1 cellular context compared by ENCODE assay signal in the genomic region with DNA sequence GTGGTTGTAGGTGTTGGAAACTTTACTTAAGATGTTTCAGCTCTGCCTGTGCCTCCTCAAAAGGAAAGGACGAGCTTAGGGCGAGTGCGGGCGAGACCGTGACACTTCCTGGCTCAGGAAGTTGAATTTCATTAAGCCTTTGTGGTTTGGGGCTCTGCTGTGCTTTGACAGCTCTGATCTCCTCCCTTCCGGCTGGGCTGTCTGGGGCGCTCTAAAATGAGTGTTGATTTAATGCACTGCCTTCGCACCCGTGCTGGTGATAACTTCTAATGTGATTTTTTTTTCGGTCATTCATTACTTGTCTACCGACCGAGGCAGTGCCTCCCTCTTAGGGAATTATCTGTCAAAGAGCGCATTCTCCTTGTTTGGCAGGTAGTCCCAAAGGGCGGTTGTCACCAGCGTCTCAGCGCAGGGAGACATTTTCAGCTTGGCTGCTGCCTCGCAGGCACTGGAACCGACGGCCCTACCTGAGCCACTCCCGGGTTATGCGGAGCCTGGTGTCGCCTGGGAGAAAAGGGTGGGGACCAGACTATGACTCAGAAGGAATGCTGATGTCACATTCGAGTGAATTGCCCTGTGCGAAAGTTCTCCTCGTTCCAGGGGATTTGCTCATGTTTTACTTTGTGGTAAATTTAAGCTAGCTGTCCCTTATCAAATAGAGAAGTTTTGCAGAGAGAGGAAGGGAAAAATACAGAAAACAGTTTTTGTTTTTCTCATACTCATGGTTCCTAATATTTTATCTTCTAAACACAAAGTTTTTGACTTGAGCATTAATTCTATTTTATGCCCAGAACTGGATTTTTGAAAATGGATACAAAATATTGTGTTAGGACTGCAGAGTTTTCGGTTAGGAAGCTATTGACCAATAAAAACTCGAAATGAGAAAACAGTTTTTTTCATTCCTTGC.
TF ChIP-seq lines count a peak whose summit lies in the region.

No MANE protein-coding gene starts in this region.

TF ChIP-seq in K562, 482 proteins besides CTCF, POLR2A, EP300 and RAD21 (continued from another document and continues in another):
- TF ChIP-seq, protein P1, sequence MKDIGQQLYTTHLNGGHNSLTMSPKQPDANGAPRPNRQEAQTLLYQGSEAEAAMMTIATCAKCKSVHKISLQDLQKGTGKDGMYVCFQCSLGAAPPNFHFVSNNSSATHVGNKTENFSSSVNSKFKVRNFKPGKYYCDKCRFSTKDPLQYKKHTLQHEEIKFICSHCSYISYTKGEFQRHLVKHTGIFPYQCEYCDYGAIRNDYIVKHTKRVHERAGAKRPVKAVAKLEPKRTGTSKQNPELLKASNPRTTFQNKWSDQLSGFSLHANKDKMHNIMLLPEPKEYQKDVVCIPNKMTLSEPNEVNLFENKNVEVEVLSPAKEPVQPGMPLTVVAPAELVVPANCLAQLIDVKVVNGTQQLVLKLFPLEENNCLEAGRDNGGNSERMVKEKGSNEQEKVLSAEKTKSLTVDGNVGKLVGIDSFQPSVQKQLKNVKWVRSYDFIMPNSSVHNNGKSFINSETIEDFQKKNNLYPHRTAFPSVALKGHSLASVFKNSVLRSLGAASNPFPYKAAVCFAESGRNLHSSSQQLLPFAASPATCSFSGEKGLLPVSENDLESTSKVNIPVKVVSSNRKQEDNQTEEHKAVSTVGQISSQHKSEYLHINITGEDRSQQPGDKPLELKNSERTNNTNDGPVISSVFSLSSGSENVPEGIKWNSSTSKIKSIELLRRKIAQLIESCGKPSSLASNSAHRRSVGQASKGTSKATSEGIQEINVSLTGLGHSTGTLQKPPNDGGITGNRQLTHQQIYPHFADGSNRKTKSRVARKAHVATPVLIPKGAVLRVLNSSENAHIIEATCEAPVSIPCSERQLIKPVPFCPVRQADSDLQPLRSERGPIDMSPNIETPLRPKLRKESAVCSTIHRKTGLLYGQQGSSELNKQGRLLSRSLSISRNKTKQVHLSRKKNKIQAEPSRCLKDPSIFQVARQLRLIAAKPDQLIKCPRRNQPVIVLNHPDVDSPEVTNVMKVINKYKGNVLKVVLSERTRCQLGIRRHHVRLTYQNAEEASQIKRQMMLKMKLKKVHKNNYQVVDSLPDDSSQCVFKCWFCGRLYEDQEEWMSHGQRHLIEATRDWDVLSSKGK (CRISPR knock-in tag; IDR thresholded peaks at IDR 0.05), result no peak
- TF ChIP-seq ZNF41 (CRISPR knock-in tag; conservative IDR thresholded peaks at IDR 0.05), result 0 out of 2 replicates have a peak, but pooled peaks have one; percentile 16
- TF ChIP-seq ZNF551 (CRISPR knock-in tag; IDR thresholded peaks at IDR 0.05), result no peak
- TF ChIP-seq SP1 (CRISPR knock-in tag; IDR thresholded peaks at IDR 0.05), result peak; percentile 62; the same call in 1 of the 2 replicates
- TF ChIP-seq, protein P2, sequence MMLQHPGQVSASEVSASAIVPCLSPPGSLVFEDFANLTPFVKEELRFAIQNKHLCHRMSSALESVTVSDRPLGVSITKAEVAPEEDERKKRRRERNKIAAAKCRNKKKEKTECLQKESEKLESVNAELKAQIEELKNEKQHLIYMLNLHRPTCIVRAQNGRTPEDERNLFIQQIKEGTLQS (IDR thresholded peaks at IDR 0.05), result peak; percentile 98
- TF ChIP-seq, protein P2 (CRISPR knock-in tag; conservative IDR thresholded peaks at IDR 0.05), result peak; percentile 90
- TF ChIP-seq ZNF780A (CRISPR knock-in tag; IDR thresholded peaks at IDR 0.05), result no peak
- peak; percentile 99 for TF ChIP-seq JUND (IDR thresholded peaks at IDR 0.05; ENCODE audit: borderline replicate concordance, low read depth, low read length)
- peak; percentile 98; the same call in 2 of the 3 replicates for TF ChIP-seq JUND (tag; IDR thresholded peaks at IDR 0.05; ENCODE audit: borderline replicate concordance, low read depth, low read length)
- TF ChIP-seq MAFG (tag; conservative IDR thresholded peaks at IDR 0.05), result peak; percentile 45
- TF ChIP-seq, protein P3, sequence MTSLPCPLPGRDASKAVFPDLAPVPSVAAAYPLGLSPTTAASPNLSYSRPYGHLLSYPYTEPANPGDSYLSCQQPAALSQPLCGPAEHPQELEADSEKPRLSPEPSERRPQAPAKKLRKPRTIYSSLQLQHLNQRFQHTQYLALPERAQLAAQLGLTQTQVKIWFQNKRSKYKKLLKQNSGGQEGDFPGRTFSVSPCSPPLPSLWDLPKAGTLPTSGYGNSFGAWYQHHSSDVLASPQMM (CRISPR knock-in tag; IDR thresholded peaks at IDR 0.05), result no peak
- 0 out of 2 replicates have a peak, but pooled peaks have one; percentile 72 for TF ChIP-seq TARDBP (IDR thresholded peaks at IDR 0.05)
- peak; percentile 57 for TF ChIP-seq NFIC (IDR thresholded peaks at IDR 0.05)
- no peak for TF ChIP-seq MCM2 (IDR thresholded peaks at IDR 0.05; ENCODE audit: low read depth)
- no peak for TF ChIP-seq LARP7 (IDR thresholded peaks at IDR 0.05)
- no peak for TF ChIP-seq HNRNPLL (IDR thresholded peaks at IDR 0.05; ENCODE audit: low read depth, low read length, poor library complexity, severe bottlenecking)
- TF ChIP-seq ZNF444 (CRISPR knock-in tag; IDR thresholded peaks at IDR 0.05), result no peak
- no peak for TF ChIP-seq ELF2 (CRISPR knock-in tag; IDR thresholded peaks at IDR 0.05)
- TF ChIP-seq POLR2B (IDR thresholded peaks at IDR 0.05; ENCODE audit: low read depth, partially characterized antibody), result peak; percentile 94
- no peak for TF ChIP-seq HSF4 (CRISPR knock-in tag; IDR thresholded peaks at IDR 0.05; ENCODE audit: borderline replicate concordance)
- TF ChIP-seq CXXC5 (CRISPR knock-in tag; IDR thresholded peaks at IDR 0.05), result peak; percentile 51
- TF ChIP-seq, protein P4, sequence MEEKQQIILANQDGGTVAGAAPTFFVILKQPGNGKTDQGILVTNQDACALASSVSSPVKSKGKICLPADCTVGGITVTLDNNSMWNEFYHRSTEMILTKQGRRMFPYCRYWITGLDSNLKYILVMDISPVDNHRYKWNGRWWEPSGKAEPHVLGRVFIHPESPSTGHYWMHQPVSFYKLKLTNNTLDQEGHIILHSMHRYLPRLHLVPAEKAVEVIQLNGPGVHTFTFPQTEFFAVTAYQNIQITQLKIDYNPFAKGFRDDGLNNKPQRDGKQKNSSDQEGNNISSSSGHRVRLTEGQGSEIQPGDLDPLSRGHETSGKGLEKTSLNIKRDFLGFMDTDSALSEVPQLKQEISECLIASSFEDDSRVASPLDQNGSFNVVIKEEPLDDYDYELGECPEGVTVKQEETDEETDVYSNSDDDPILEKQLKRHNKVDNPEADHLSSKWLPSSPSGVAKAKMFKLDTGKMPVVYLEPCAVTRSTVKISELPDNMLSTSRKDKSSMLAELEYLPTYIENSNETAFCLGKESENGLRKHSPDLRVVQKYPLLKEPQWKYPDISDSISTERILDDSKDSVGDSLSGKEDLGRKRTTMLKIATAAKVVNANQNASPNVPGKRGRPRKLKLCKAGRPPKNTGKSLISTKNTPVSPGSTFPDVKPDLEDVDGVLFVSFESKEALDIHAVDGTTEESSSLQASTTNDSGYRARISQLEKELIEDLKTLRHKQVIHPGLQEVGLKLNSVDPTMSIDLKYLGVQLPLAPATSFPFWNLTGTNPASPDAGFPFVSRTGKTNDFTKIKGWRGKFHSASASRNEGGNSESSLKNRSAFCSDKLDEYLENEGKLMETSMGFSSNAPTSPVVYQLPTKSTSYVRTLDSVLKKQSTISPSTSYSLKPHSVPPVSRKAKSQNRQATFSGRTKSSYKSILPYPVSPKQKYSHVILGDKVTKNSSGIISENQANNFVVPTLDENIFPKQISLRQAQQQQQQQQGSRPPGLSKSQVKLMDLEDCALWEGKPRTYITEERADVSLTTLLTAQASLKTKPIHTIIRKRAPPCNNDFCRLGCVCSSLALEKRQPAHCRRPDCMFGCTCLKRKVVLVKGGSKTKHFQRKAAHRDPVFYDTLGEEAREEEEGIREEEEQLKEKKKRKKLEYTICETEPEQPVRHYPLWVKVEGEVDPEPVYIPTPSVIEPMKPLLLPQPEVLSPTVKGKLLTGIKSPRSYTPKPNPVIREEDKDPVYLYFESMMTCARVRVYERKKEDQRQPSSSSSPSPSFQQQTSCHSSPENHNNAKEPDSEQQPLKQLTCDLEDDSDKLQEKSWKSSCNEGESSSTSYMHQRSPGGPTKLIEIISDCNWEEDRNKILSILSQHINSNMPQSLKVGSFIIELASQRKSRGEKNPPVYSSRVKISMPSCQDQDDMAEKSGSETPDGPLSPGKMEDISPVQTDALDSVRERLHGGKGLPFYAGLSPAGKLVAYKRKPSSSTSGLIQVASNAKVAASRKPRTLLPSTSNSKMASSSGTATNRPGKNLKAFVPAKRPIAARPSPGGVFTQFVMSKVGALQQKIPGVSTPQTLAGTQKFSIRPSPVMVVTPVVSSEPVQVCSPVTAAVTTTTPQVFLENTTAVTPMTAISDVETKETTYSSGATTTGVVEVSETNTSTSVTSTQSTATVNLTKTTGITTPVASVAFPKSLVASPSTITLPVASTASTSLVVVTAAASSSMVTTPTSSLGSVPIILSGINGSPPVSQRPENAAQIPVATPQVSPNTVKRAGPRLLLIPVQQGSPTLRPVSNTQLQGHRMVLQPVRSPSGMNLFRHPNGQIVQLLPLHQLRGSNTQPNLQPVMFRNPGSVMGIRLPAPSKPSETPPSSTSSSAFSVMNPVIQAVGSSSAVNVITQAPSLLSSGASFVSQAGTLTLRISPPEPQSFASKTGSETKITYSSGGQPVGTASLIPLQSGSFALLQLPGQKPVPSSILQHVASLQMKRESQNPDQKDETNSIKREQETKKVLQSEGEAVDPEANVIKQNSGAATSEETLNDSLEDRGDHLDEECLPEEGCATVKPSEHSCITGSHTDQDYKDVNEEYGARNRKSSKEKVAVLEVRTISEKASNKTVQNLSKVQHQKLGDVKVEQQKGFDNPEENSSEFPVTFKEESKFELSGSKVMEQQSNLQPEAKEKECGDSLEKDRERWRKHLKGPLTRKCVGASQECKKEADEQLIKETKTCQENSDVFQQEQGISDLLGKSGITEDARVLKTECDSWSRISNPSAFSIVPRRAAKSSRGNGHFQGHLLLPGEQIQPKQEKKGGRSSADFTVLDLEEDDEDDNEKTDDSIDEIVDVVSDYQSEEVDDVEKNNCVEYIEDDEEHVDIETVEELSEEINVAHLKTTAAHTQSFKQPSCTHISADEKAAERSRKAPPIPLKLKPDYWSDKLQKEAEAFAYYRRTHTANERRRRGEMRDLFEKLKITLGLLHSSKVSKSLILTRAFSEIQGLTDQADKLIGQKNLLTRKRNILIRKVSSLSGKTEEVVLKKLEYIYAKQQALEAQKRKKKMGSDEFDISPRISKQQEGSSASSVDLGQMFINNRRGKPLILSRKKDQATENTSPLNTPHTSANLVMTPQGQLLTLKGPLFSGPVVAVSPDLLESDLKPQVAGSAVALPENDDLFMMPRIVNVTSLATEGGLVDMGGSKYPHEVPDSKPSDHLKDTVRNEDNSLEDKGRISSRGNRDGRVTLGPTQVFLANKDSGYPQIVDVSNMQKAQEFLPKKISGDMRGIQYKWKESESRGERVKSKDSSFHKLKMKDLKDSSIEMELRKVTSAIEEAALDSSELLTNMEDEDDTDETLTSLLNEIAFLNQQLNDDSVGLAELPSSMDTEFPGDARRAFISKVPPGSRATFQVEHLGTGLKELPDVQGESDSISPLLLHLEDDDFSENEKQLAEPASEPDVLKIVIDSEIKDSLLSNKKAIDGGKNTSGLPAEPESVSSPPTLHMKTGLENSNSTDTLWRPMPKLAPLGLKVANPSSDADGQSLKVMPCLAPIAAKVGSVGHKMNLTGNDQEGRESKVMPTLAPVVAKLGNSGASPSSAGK (IDR thresholded peaks at IDR 0.05), result peak; percentile 80
- peak; percentile 49; the same call in 1 of the 2 replicates for TF ChIP-seq SMARCA5 (IDR thresholded peaks at IDR 0.05)
- TF ChIP-seq, protein P5, sequence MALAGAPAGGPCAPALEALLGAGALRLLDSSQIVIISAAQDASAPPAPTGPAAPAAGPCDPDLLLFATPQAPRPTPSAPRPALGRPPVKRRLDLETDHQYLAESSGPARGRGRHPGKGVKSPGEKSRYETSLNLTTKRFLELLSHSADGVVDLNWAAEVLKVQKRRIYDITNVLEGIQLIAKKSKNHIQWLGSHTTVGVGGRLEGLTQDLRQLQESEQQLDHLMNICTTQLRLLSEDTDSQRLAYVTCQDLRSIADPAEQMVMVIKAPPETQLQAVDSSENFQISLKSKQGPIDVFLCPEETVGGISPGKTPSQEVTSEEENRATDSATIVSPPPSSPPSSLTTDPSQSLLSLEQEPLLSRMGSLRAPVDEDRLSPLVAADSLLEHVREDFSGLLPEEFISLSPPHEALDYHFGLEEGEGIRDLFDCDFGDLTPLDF (CRISPR knock-in tag; IDR thresholded peaks at IDR 0.05), result 0 out of 2 replicates have a peak, but pooled peaks have one; percentile 35
- TF ChIP-seq, protein P6, sequence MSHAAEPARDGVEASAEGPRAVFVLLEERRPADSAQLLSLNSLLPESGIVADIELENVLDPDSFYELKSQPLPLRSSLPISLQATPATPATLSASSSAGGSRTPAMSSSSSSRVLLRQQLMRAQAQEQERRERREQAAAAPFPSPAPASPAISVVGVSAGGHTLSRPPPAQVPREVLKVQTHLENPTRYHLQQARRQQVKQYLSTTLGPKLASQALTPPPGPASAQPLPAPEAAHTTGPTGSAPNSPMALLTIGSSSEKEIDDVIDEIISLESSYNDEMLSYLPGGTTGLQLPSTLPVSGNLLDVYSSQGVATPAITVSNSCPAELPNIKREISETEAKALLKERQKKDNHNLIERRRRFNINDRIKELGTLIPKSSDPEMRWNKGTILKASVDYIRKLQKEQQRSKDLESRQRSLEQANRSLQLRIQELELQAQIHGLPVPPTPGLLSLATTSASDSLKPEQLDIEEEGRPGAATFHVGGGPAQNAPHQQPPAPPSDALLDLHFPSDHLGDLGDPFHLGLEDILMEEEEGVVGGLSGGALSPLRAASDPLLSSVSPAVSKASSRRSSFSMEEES (CRISPR knock-in tag; IDR thresholded peaks at IDR 0.05), result no peak
- TF ChIP-seq, protein P7, sequence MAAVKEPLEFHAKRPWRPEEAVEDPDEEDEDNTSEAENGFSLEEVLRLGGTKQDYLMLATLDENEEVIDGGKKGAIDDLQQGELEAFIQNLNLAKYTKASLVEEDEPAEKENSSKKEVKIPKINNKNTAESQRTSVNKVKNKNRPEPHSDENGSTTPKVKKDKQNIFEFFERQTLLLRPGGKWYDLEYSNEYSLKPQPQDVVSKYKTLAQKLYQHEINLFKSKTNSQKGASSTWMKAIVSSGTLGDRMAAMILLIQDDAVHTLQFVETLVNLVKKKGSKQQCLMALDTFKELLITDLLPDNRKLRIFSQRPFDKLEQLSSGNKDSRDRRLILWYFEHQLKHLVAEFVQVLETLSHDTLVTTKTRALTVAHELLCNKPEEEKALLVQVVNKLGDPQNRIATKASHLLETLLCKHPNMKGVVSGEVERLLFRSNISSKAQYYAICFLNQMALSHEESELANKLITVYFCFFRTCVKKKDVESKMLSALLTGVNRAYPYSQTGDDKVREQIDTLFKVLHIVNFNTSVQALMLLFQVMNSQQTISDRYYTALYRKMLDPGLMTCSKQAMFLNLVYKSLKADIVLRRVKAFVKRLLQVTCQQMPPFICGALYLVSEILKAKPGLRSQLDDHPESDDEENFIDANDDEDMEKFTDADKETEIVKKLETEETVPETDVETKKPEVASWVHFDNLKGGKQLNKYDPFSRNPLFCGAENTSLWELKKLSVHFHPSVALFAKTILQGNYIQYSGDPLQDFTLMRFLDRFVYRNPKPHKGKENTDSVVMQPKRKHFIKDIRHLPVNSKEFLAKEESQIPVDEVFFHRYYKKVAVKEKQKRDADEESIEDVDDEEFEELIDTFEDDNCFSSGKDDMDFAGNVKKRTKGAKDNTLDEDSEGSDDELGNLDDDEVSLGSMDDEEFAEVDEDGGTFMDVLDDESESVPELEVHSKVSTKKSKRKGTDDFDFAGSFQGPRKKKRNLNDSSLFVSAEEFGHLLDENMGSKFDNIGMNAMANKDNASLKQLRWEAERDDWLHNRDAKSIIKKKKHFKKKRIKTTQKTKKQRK (IDR thresholded peaks at IDR 0.05; ENCODE audit: borderline replicate concordance, low read depth, low read length), result no peak
- peak in 1 of 2 experiments; percentile 47; a peak in 1 of 3 replicates for TF ChIP-seq CBX3 (IDR thresholded peaks at IDR 0.05; ENCODE audit: borderline replicate concordance in 1 of 2, low read length in 2 of 2)
